9 cellular contexts compared by ENCODE assay signal in the genomic region with DNA sequence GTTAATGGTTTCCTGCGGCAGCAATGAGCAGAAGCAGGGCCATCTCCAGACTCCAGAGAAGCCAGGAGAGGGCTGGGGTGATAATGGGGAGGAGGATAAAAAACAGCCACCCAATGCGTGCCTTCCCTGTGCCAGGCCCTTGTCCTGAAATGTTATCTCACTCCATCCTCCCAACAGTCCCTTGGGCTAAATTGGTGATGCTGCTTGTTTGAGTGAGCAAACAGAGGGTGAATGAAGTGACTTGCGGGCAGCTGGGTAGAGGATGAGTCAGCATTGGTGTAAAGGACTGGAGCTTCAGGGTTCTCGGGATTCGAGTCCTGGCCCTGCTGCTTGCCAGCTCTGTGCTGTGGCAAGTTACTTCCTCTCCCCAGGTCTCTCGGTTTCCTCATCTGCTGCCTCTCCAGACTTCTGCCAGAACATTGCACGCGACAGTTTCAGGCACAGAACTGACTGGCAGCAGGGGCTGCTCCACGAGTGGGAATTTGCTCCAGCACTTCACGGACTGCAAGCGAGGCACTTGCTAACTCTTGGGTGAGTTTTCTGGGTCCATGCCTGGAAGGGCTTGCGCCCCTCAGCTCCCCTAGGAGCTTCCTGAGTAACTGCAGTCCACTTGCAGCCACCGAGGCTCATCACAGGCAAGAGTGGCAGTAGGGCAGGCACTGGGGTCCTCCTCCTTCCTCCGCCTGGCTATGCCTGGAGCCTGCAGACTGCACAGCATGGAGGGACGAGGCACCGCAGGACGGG. TPM values are rescaled to one million over a fixed set of nuclear protein-coding genes. Genes with fewer than 3 reads are reported as not detected.
DNase-seq lines count a peak whose midpoint lies in the region; ATAC-seq and TF ChIP-seq lines count a peak whose summit lies in the region.
"Had no signal": no experiment of that assay in that cellular context is flagged by ENCODE, and none has a peak within 500 bp of the region (broad histone marks: within the 10 kb centered on the region; RNA-seq: fewer than 3 reads in every experiment).

A gene with protein sequence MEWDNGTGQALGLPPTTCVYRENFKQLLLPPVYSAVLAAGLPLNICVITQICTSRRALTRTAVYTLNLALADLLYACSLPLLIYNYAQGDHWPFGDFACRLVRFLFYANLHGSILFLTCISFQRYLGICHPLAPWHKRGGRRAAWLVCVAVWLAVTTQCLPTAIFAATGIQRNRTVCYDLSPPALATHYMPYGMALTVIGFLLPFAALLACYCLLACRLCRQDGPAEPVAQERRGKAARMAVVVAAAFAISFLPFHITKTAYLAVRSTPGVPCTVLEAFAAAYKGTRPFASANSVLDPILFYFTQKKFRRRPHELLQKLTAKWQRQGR (plus strand): TSS at position 403 of the 744 bp plus-strand sequence. CDS start 24,181 bp downstream, outside the sequence.

- intact Hi-C loops in right cardiac atrium (cut with DNase I) (no loop called here), testis (cut with DNase I; ENCODE audit: low total_unique reads) (no loop called here)

- H3K4me1 ChIP-seq in right cardiac atrium (ENCODE audit: control insufficient read depth, insufficient read depth, low read length) (no peaks in the 10 kb centered on the region), upper lobe of left lung (peaks cover 13 to 37% (median 22%) of the 10 kb centered on the region in 4 donors), testis (no peaks in the 10 kb centered on the region)

- H3K36me3 ChIP-seq in upper lobe of left lung = no peaks in the 10 kb centered on the region
- no peaks in the 10 kb centered on the region for H3K36me3 ChIP-seq in testis (ENCODE audit: low read depth, missing control alignments)

- H3K9me3 ChIP-seq in right cardiac atrium (ENCODE audit: control insufficient read depth, low read length) (no peaks in the 10 kb centered on the region), upper lobe of left lung (no peaks in the 10 kb centered on the region), testis (no peaks in the 10 kb centered on the region)

- no peak for TF ChIP-seq EP300 in upper lobe of left lung (IDR thresholded peaks at IDR 0.05)

- TF ChIP-seq CTCF in upper lobe of left lung (IDR thresholded peaks at IDR 0.05) (no peak), testis (IDR thresholded peaks at IDR 0.05) (no peak)

- WGBS in right cardiac atrium = 80% methylated on average over 17 of the region's 17 CpGs
- 74 to 78% methylated on average over 13 to 17 of the region's 17 CpGs for WGBS in upper lobe of left lung, 2 donors
- 86 to 87% methylated on average over 16 to 17 of the region's 17 CpGs for WGBS in testis, 2 donors

- no peaks in the 10 kb centered on the region for H3K27me3 ChIP-seq in right cardiac atrium (ENCODE audit: control insufficient read depth, insufficient read depth)
- no peaks in the 10 kb centered on the region for H3K27me3 ChIP-seq in upper lobe of left lung
- no peaks in the 10 kb centered on the region for H3K27me3 ChIP-seq in testis

- no peak within 1 kb of the TSS for H3K27ac ChIP-seq in right cardiac atrium (ENCODE audit: low read length)
- peak within 1 kb of the TSS in 1 of 4 donors; percentile 50 for H3K27ac ChIP-seq in upper lobe of left lung
- H3K27ac ChIP-seq in testis = no peak within 1 kb of the TSS

- ATAC-seq in right cardiac atrium (peak; percentile 22 to 34), upper lobe of left lung (ENCODE audit: low FRiP score in 2 of 2) (peak; percentile 32 to 80), GM18867 (IDR thresholded peaks at IDR 0.05; ENCODE audit: unreplicated experiment) (no peak)

- TF ChIP-seq POLR2A in upper lobe of left lung (IDR thresholded peaks at IDR 0.05) = peak in 1 of 4 donors; percentile 31
- TF ChIP-seq POLR2A in testis (IDR thresholded peaks at IDR 0.05) = no peak

- no peak within 1 kb of the TSS for H3K4me3 ChIP-seq in right cardiac atrium (ENCODE audit: low read length)
- no peak within 1 kb of the TSS for H3K4me3 ChIP-seq in upper lobe of left lung
- H3K4me3 ChIP-seq in testis = no peak within 1 kb of the TSS

- DNase-seq in AML-193 (lab: John Stamatoyannopoulos, UW) (peak; percentile 81 to 85), HuH-7.5 (ENCODE audit: low spot score) (peak; percentile 68), SKM-1 treated with dmso at 0.1 percent for 144 hours (lab: John Stamatoyannopoulos, UW; ENCODE audit: unreplicated experiment) (peak; percentile 96), right cardiac atrium (peak in 1 of 3 donors; percentile 71), upper lobe of left lung (peak in 1 of 2 donors; percentile 74), testis (no peak)
- no peak for DNase-seq in activated CD8-positive, alpha-beta memory T cell treated with anti-CD3 and anti-CD28 coated beads, Interleukin-2, amount 50 U/mL, for 48 hours

RNA-seq across cellular contexts. Expression of the gene that starts here (rescaled TPM):
- total RNA-seq in right cardiac atrium (1 to 10 TPM in 3 of 4 donors, under 1 TPM in 1; 0.96 to 2.7 (median 2.0) TPM), upper lobe of left lung (1 to 10 TPM in 3 of 6 donors, under 1 TPM in 2, not detected in 1; 0.30 to 5.3 (median 1.4) TPM), testis (under 1 TPM; 0.25 to 0.47 TPM)
- polyA plus RNA-seq in right cardiac atrium (0.70 TPM), testis (ENCODE audit: insufficient read depth, low read depth, low replicate concordance) (2.7 TPM)
- polyA plus RNA-seq: neural cell had no signal

Comparison
In these comparisons a context has a peak if more than half of its experiments do, and no peak if none do; other contexts are left out.
1. DNase-seq: peak in AML-193 (2 of 2), HuH-7.5 (single experiment) and SKM-1 treated with dmso at 0.1 percent for 144 hours (single experiment); none in testis (single experiment) and activated CD8-positive, alpha-beta memory T cell treated with anti-CD3 and anti-CD28 coated beads, Interleukin-2, amount 50 U/mL, for 48 hours (single experiment).